ENCODE assay signal across 6 cellular contexts in the genomic region with DNA sequence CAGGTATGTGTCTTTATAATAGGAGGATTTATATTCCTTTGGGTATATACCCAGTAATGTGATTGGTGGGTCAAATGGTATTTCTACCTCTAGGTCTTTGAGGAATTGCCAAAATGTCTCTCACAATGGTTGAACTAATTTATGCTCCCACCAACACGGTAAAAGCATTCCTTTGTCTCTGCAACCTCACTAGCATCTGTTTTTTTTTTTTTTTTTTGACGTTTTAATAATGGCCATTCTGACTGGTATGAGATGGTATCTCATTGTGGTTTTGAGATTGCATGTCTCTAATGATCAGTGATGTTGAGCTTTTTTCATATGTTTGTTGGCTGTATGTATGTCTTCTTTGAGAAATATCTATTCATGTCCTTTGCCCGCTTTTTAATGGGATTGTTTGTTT.
"Had no signal": no experiment of that assay in that cellular context is flagged by ENCODE, and none has a peak within 500 bp of the region (broad histone marks: within the 10 kb centered on the region; RNA-seq: fewer than 3 reads in every experiment).

No MANE protein-coding gene starts in this region.

- H3K27ac ChIP-seq: HL-60 had no signal

- DNase-seq: IMR-90, KBM-7, KG1 had no signal

- ATAC-seq: HepG2, K562 had no signal

- H3K4me3 ChIP-seq: K562 had no signal
